In the genomic region with DNA sequence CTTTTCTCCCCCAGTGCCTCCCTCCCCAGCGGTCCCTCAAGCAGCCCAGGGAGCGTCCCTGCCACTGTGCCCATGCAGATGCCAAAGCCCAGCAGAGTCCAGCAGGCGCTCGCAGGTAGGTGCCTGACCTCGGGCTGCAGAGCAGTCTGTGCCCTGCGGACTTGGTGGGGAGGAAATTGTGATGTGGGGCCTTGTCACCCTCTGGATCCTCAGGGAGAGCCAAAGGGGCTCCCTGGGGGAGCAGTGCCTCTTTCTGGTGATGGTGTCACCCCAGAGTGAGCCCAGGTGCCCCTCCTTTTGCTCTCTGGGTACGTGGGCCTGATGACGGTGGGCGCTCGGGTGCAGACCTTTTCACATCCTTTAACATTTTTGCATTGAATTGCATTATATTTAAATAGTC, we compare ENCODE assay signal across 9 cellular contexts. TPM values are rescaled to one million over a fixed set of nuclear protein-coding genes. Genes with fewer than 3 reads are reported as not detected.
DNase-seq lines count a peak whose midpoint lies in the region; ATAC-seq, FAIRE-seq and TF ChIP-seq lines count a peak whose summit lies in the region.
"Not testable (repeated sequence)": the region's sequence is repeated elsewhere in the genome, so short reads cannot be mapped to it uniquely, and the experiment has no call there.
"Had no signal": no experiment of that assay in that cellular context is flagged by ENCODE, and none has a peak within 500 bp of the region (broad histone marks: within the 10 kb centered on the region; RNA-seq: fewer than 3 reads in every experiment).

No MANE protein-coding gene starts in this region.

- not testable (repeated sequence) for H3K4me1 Mint-ChIP-seq in activated naive CD8-positive, alpha-beta T cell treated with anti-CD3 and anti-CD28 coated beads, Interleukin-2, amount 50 U/mL, for 24 hours; osteocyte (ENCODE audit: unreplicated experiment); stimulated activated naive B cell treated with anti-CD40 and anti-IgM and Interleukin-4, amounts not matched to agents 10 μg/mL and 1 μg/mL and 100 μg/mL, for 72 hours

- not testable (repeated sequence) for H3K4me3 ChIP-seq in BLaER1 treated with 17β-estradiol and CSF1 and Interleukin-3, amounts not matched to agents 10 nM and 100 nM

- peaks cover 0 to 15% (median 5%) of the 10 kb centered on the region in 10 experiments; a peak in 9 of 20 replicates for H3K4me1 ChIP-seq in BLaER1 treated with 17β-estradiol and CSF1 and Interleukin-3, amounts not matched to agents 10 nM and 100 nM

- not testable (repeated sequence) for H4K20me1 ChIP-seq in BLaER1 treated with 17β-estradiol and CSF1 and Interleukin-3, amounts not matched to agents 10 nM and 100 nM

- not testable (repeated sequence) for H3K36me3 ChIP-seq in BLaER1 treated with 17β-estradiol and CSF1 and Interleukin-3, amounts not matched to agents 10 nM and 100 nM

- ATAC-seq in activated naive CD8-positive, alpha-beta T cell treated with anti-CD3 and anti-CD28 coated beads, Interleukin-2, amount 50 U/mL, for 24 hours = peak; percentile 9
- peak; percentile 25 to 34 for ATAC-seq in stimulated activated naive B cell treated with anti-CD40 and anti-IgM and Interleukin-4, amounts not matched to agents 10 μg/mL and 1 μg/mL and 100 μg/mL, for 72 hours (replicated peaks)

- H3K36me3 Mint-ChIP-seq in activated naive CD8-positive, alpha-beta T cell treated with anti-CD3 and anti-CD28 coated beads, Interleukin-2, amount 50 U/mL, for 24 hours (ENCODE audit: low read depth); osteocyte (ENCODE audit: unreplicated experiment); stimulated activated naive B cell treated with anti-CD40 and anti-IgM and Interleukin-4, amounts not matched to agents 10 μg/mL and 1 μg/mL and 100 μg/mL, for 72 hours: not testable (repeated sequence)

- DNase-seq in GM12892 (ENCODE audit: insufficient read length); activated naive CD8-positive, alpha-beta T cell treated with anti-CD3 and anti-CD28 coated beads, Interleukin-2, amount 50 U/mL, for 24 hours; stimulated activated naive B cell treated with anti-CD40 and anti-IgM and Interleukin-4, amounts not matched to agents 10 μg/mL and 1 μg/mL and 100 μg/mL, for 72 hours: not testable (repeated sequence)
- DNase-seq in osteocyte (ENCODE audit: extremely low spot score, unreplicated experiment) = peak; percentile 15

- not testable (repeated sequence) for TF ChIP-seq CTCF in osteocyte (IDR thresholded peaks at IDR 0.05)

- H3K9ac ChIP-seq in BLaER1 treated with 17β-estradiol and CSF1 and Interleukin-3, amounts not matched to agents 10 nM and 100 nM = not testable (repeated sequence)

- H3K9me3 ChIP-seq in BLaER1 treated with 17β-estradiol and CSF1 and Interleukin-3, amounts not matched to agents 10 nM and 100 nM (replicated peaks in 1 of 11) = not testable (repeated sequence)

- peak overlapping the region in 6 of 11 experiments; percentile 28 to 53 (median 42); a peak in 9 of 22 replicates for H3K4me2 ChIP-seq in BLaER1 treated with 17β-estradiol and CSF1 and Interleukin-3, amounts not matched to agents 10 nM and 100 nM

- H3K27ac Mint-ChIP-seq in activated naive CD8-positive, alpha-beta T cell treated with anti-CD3 and anti-CD28 coated beads, Interleukin-2, amount 50 U/mL, for 24 hours; osteocyte (ENCODE audit: unreplicated experiment); stimulated activated naive B cell treated with anti-CD40 and anti-IgM and Interleukin-4, amounts not matched to agents 10 μg/mL and 1 μg/mL and 100 μg/mL, for 72 hours: not testable (repeated sequence)

- not testable (repeated sequence) for H3K27me3 Mint-ChIP-seq in activated naive CD8-positive, alpha-beta T cell treated with anti-CD3 and anti-CD28 coated beads, Interleukin-2, amount 50 U/mL, for 24 hours; osteocyte (ENCODE audit: unreplicated experiment); stimulated activated naive B cell treated with anti-CD40 and anti-IgM and Interleukin-4, amounts not matched to agents 10 μg/mL and 1 μg/mL and 100 μg/mL, for 72 hours

- H3K27ac ChIP-seq in BLaER1 treated with 17β-estradiol and CSF1 and Interleukin-3, amounts not matched to agents 10 nM and 100 nM = not testable (repeated sequence)

- FAIRE-seq in GM12892 (lab: Jason Lieb, UNC) = peak; percentile 46

- not testable (repeated sequence) for H3K27me3 ChIP-seq in BLaER1 treated with 17β-estradiol and CSF1 and Interleukin-3, amounts not matched to agents 10 nM and 100 nM

- not testable (repeated sequence) for H3K9me3 Mint-ChIP-seq in activated naive CD8-positive, alpha-beta T cell treated with anti-CD3 and anti-CD28 coated beads, Interleukin-2, amount 50 U/mL, for 24 hours; osteocyte (ENCODE audit: unreplicated experiment); stimulated activated naive B cell treated with anti-CD40 and anti-IgM and Interleukin-4, amounts not matched to agents 10 μg/mL and 1 μg/mL and 100 μg/mL, for 72 hours

- not testable (repeated sequence) for H3K4me3 Mint-ChIP-seq in activated naive CD8-positive, alpha-beta T cell treated with anti-CD3 and anti-CD28 coated beads, Interleukin-2, amount 50 U/mL, for 24 hours; osteocyte (ENCODE audit: unreplicated experiment); stimulated activated naive B cell treated with anti-CD40 and anti-IgM and Interleukin-4, amounts not matched to agents 10 μg/mL and 1 μg/mL and 100 μg/mL, for 72 hours

- TF ChIP-seq POLR2A in GM12892 (IDR thresholded peaks at IDR 0.05; ENCODE audit: low read depth, low read length) = not testable (repeated sequence)

RNA-seq across cellular contexts. Expression of gene UPK3B, which starts 18.2 kb away (rescaled TPM):
- polyA plus RNA-seq in GM12892 (2012; ENCODE audit: missing spikeins) = not detected
- total RNA-seq in osteocyte = 1.5 and 2.2 TPM in 2 replicates
- total RNA-seq: A673 had no signal
- polyA plus RNA-seq: AG04450; CD14-positive monocyte; CD4-positive, alpha-beta memory T cell had no signal

RNA-seq across cellular contexts. Expression of gene DTX2, which starts 30.6 kb away (rescaled TPM):
- polyA plus RNA-seq in GM12892 (2012; ENCODE audit: missing spikeins) = 6.8 TPM
- total RNA-seq in osteocyte = 29.7 and 32.6 TPM in 2 replicates

RNA-seq across cellular contexts. Expression of gene SPDYE16, which starts 51.0 kb away (rescaled TPM):
- polyA plus RNA-seq in GM12892 (2012; ENCODE audit: missing spikeins) = 1.8 TPM
- not detected in 2 replicates for total RNA-seq in osteocyte
- polyA plus RNA-seq: AG04450, CD14-positive monocyte had no signal
